In genomic region chr20:50029697-50030428, GRCh38 we compare ENCODE assay signal across 1 cellular context.
TF ChIP-seq lines count a peak whose summit lies in the region.

No MANE protein-coding gene starts in this region.

TF ChIP-seq in K562, 482 proteins besides CTCF, POLR2A, EP300 and RAD21 (continued from another document and continues in another):
- no peak for TF ChIP-seq ZNF318 (IDR thresholded peaks at IDR 0.05; ENCODE audit: borderline replicate concordance in 1 of 2, low read depth in 1 of 2)
- TF ChIP-seq ZNF23 (CRISPR knock-in tag; IDR thresholded peaks at IDR 0.05), result no peak
- no peak for TF ChIP-seq ZNF707 (CRISPR knock-in tag; conservative IDR thresholded peaks at IDR 0.05)
- TF ChIP-seq ZNF668 (CRISPR knock-in tag; IDR thresholded peaks at IDR 0.05), result no peak
- TF ChIP-seq TAF1 (IDR thresholded peaks at IDR 0.05; ENCODE audit: control insufficient read depth, extremely low read depth, insufficient read depth, low read length, severe bottlenecking), result no peak
- TF ChIP-seq XRCC5 (IDR thresholded peaks at IDR 0.05; ENCODE audit: low read depth, low read length), result no peak
- TF ChIP-seq NR0B1 (IDR thresholded peaks at IDR 0.05; ENCODE audit: partially characterized antibody), result no peak
- TF ChIP-seq POU5F1 (IDR thresholded peaks at IDR 0.05; ENCODE audit: borderline replicate concordance, low read depth, low read length, partially characterized antibody), result no peak
- no peak for TF ChIP-seq ZNF445 (CRISPR knock-in tag; IDR thresholded peaks at IDR 0.05; ENCODE audit: low read depth)
- no peak for TF ChIP-seq POLR3G (IDR thresholded peaks at IDR 0.05; ENCODE audit: extremely low read depth, insufficient read length, insufficient replicate concordance)
- no peak for TF ChIP-seq CHD2 (IDR thresholded peaks at IDR 0.05; ENCODE audit: low read depth, low read length)
- no peak for TF ChIP-seq GTF2A2 (tag; IDR thresholded peaks at IDR 0.05)
- TF ChIP-seq ARHGAP35 (IDR thresholded peaks at IDR 0.05; ENCODE audit: partially characterized antibody), result no peak
- peak; percentile 80 for TF ChIP-seq SMAD4 (CRISPR knock-in tag; conservative IDR thresholded peaks at IDR 0.05)
- TF ChIP-seq ZFP91 (CRISPR knock-in tag; IDR thresholded peaks at IDR 0.05), result no peak
- 0 out of 2 replicates have a peak, but pooled peaks have one; percentile 21 for TF ChIP-seq VEZF1 (CRISPR knock-in tag; IDR thresholded peaks at IDR 0.05)
- no peak for TF ChIP-seq CHD1 (IDR thresholded peaks at IDR 0.05; ENCODE audit: low read length)
- TF ChIP-seq ARID2 (IDR thresholded peaks at IDR 0.05), result no peak
- no peak for TF ChIP-seq USF2 (CRISPR knock-in tag; IDR thresholded peaks at IDR 0.05)
- TF ChIP-seq ZNF217 (CRISPR knock-in tag; IDR thresholded peaks at IDR 0.05), result no peak
- no peak for TF ChIP-seq XRCC4 (IDR thresholded peaks at IDR 0.05; ENCODE audit: extremely low read depth, insufficient read depth, insufficient read length)
- TF ChIP-seq THAP7 (CRISPR knock-in tag; IDR thresholded peaks at IDR 0.05), result no peak
- TF ChIP-seq IRF9 (tag; IDR thresholded peaks at IDR 0.05), result no peak
- TF ChIP-seq TOE1 (IDR thresholded peaks at IDR 0.05; ENCODE audit: borderline replicate concordance), result no peak
- no peak for TF ChIP-seq TOE1 (CRISPR knock-in tag; IDR thresholded peaks at IDR 0.05; ENCODE audit: borderline replicate concordance, low read depth)
- TF ChIP-seq BCOR (IDR thresholded peaks at IDR 0.05), result no peak
- no peak for TF ChIP-seq ZFP36 (IDR thresholded peaks at IDR 0.05; ENCODE audit: low read depth, low read length, partially characterized antibody)
- TF ChIP-seq RFX5 (IDR thresholded peaks at IDR 0.05; ENCODE audit: low read depth, low read length), result no peak
- no peak for TF ChIP-seq KLF6 (CRISPR knock-in tag; IDR thresholded peaks at IDR 0.05; ENCODE audit: borderline replicate concordance)
- no peak for TF ChIP-seq TCF7L2 (IDR thresholded peaks at IDR 0.05; ENCODE audit: low read depth, low read length)
- peak; percentile 64 for TF ChIP-seq ARID1B (IDR thresholded peaks at IDR 0.05)
- no peak for TF ChIP-seq GATA2 (CRISPR knock-in tag; IDR thresholded peaks at IDR 0.05)
- no peak for TF ChIP-seq HSF4 (CRISPR knock-in tag; IDR thresholded peaks at IDR 0.05; ENCODE audit: borderline replicate concordance)
- TF ChIP-seq GABPB2 (CRISPR knock-in tag; conservative IDR thresholded peaks at IDR 0.05), result no peak
- no peak for TF ChIP-seq SMARCC2 (IDR thresholded peaks at IDR 0.05; ENCODE audit: low read depth)
- TF ChIP-seq ESRRB (CRISPR knock-in tag; IDR thresholded peaks at IDR 0.05; ENCODE audit: borderline replicate concordance), result no peak
- TF ChIP-seq ZNF639 (CRISPR knock-in tag; conservative IDR thresholded peaks at IDR 0.05 in 1 of 2, IDR thresholded peaks at IDR 0.05 in 1 of 2), result 0 out of 4 replicates have a peak, but pooled peaks of 1 of the 2 experiments have one; percentile 48
- TF ChIP-seq SNRNP70 (optimal IDR thresholded peaks at IDR 0.05; ENCODE audit: low read depth, low read length), result no peak
- no peak for TF ChIP-seq ZNF717 (CRISPR knock-in tag; IDR thresholded peaks at IDR 0.05)
- no peak for TF ChIP-seq SRSF9 (IDR thresholded peaks at IDR 0.05; ENCODE audit: borderline replicate concordance, low read depth, low read length)
- no peak for TF ChIP-seq ZNF695 (CRISPR knock-in tag; IDR thresholded peaks at IDR 0.05)
- TF ChIP-seq JUND (IDR thresholded peaks at IDR 0.05; ENCODE audit: borderline replicate concordance, low read depth, low read length), result peak; percentile 50; the same call in 1 of the 2 replicates
- TF ChIP-seq JUND (tag; IDR thresholded peaks at IDR 0.05; ENCODE audit: borderline replicate concordance, low read depth, low read length), result peak; percentile 5; the same call in 2 of the 3 replicates
- no peak for TF ChIP-seq FOXJ2 (tag; IDR thresholded peaks at IDR 0.05)
